Comparison of ENCODE assay signal across 24 cellular contexts in genomic region chr6:167995731-167996151, GRCh38. TPM values are rescaled to one million over a fixed set of nuclear protein-coding genes. Genes with fewer than 3 reads are reported as not detected.
A peak's percentile ranks its signal among the peaks of the same experiment; 100 is the strongest.
DNase-seq lines count a peak whose midpoint lies in the region; ATAC-seq and TF ChIP-seq lines count a peak whose summit lies in the region.
"Had no signal": no experiment of that assay in that cellular context is flagged by ENCODE, and none has a peak within 500 bp of the region (broad histone marks: within the 10 kb centered on the region; RNA-seq: fewer than 3 reads in every experiment).

No MANE protein-coding gene starts in this region.

- H3K27ac ChIP-seq in esophagus muscularis mucosa (replicated peaks in 1 of 4): no peak overlapping the region
- no peak overlapping the region for H3K27ac ChIP-seq in upper lobe of left lung
- H3K27ac ChIP-seq: SJSA1 had no signal

- peak overlapping the region; percentile 10 for H3K4me3 Mint-ChIP-seq in activated T-helper 17 cell treated with anti-CD3 and anti-CD28 coated beads, Interleukin-2, amount 50 U/mL, for 72 hours
- no peak overlapping the region for H3K4me3 Mint-ChIP-seq in nephron progenitor cell
- H3K4me3 Mint-ChIP-seq: B cell had no signal

- H3K27ac Mint-ChIP-seq in activated T-helper 17 cell treated with anti-CD3 and anti-CD28 coated beads, Interleukin-2, amount 50 U/mL, for 72 hours: no peak overlapping the region
- H3K27ac Mint-ChIP-seq in nephron progenitor cell: peak overlapping the region; percentile 80
- H3K27ac Mint-ChIP-seq: B cell had no signal

- no peaks in the 10 kb centered on the region for H3K9me3 Mint-ChIP-seq in activated T-helper 17 cell treated with anti-CD3 and anti-CD28 coated beads, Interleukin-2, amount 50 U/mL, for 72 hours
- H3K9me3 Mint-ChIP-seq in nephron progenitor cell: peaks cover 5% of the 10 kb centered on the region

- DNase-seq in esophagus muscularis mucosa (ENCODE audit: extremely low spot score) (peak; percentile 57), nephron progenitor cell (no peak), upper lobe of left lung (peak in 1 of 2 donors; percentile 67), SHP77 (lab: John Stamatoyannopoulos, UW) (no peak), omental fat pad (ENCODE audit: low spot score) (no peak)
- DNase-seq: Calu3; DND-41; MV-4-11; NCI-H1105; NCI-H1930; NCI-H446; NCI-H524 treated with DMSO at 0.1 percent for 48 hours; NCI-H82; NK-92 treated with Interleukin-12 subunit alpha and Interleukin-12 subunit beta, amount 100 ng/mL, for 24 hours; PC-3 had no signal

- TF ChIP-seq CTCF in esophagus muscularis mucosa (IDR thresholded peaks at IDR 0.05): no peak
- TF ChIP-seq CTCF in nephron progenitor cell (IDR thresholded peaks at IDR 0.05): no peak
- TF ChIP-seq CTCF in upper lobe of left lung (IDR thresholded peaks at IDR 0.05): no peak
- no peak for TF ChIP-seq CTCF in omental fat pad (IDR thresholded peaks at IDR 0.05)

- H3K36me3 ChIP-seq in esophagus muscularis mucosa (no peaks in the 10 kb centered on the region), upper lobe of left lung (no peaks in the 10 kb centered on the region)
- H3K36me3 ChIP-seq: SJSA1 had no signal

- TF ChIP-seq POLR2A in esophagus muscularis mucosa (IDR thresholded peaks at IDR 0.05; ENCODE audit: low read depth): no peak
- TF ChIP-seq POLR2A in upper lobe of left lung (IDR thresholded peaks at IDR 0.05): no peak

- H3K36me3 Mint-ChIP-seq in activated T-helper 17 cell treated with anti-CD3 and anti-CD28 coated beads, Interleukin-2, amount 50 U/mL, for 72 hours (ENCODE audit: low read depth): no peaks in the 10 kb centered on the region
- no peaks in the 10 kb centered on the region for H3K36me3 Mint-ChIP-seq in nephron progenitor cell (ENCODE audit: low read depth)

- no peak for ATAC-seq in activated T-helper 17 cell treated with anti-CD3 and anti-CD28 coated beads, Interleukin-2, amount 50 U/mL, for 72 hours (replicated peaks)
- ATAC-seq in upper lobe of left lung (ENCODE audit: low FRiP score in 2 of 2) (peak; percentile 14 to 38), esophagus mucosa (no peak), omental fat pad (ENCODE audit: low FRiP score) (no peak)
- ATAC-seq: K562, PC-3, Right ventricle myocardium inferior had no signal

- 97% methylated on average over 5 of the region's 22 CpGs for WGBS in esophagus muscularis mucosa
- 90 to 97% methylated on average over 22 of the region's 22 CpGs for WGBS in upper lobe of left lung, 2 donors

- H3K4me3 ChIP-seq in esophagus muscularis mucosa (no peak overlapping the region), upper lobe of left lung (no peak overlapping the region)
- H3K4me3 ChIP-seq: K562, SJSA1 had no signal

- H3K4me1 Mint-ChIP-seq in activated T-helper 17 cell treated with anti-CD3 and anti-CD28 coated beads, Interleukin-2, amount 50 U/mL, for 72 hours: no peaks in the 10 kb centered on the region
- H3K4me1 Mint-ChIP-seq in nephron progenitor cell: peaks cover 23% of the 10 kb centered on the region
- H3K4me1 Mint-ChIP-seq: B cell had no signal

- no peaks in the 10 kb centered on the region for H3K4me1 ChIP-seq in esophagus muscularis mucosa
- peaks cover 0 to 3% (median 0%) of the 10 kb centered on the region in 4 donors for H3K4me1 ChIP-seq in upper lobe of left lung
- H3K4me1 ChIP-seq: SJSA1 had no signal

- no peak for TF ChIP-seq EP300 in esophagus muscularis mucosa (IDR thresholded peaks at IDR 0.05)
- no peak for TF ChIP-seq EP300 in upper lobe of left lung (IDR thresholded peaks at IDR 0.05)

- H3K9me3 ChIP-seq in esophagus muscularis mucosa (no peaks in the 10 kb centered on the region), upper lobe of left lung (no peaks in the 10 kb centered on the region)
- H3K9me3 ChIP-seq: SJSA1 had no signal

- intact Hi-C loops in esophagus muscularis mucosa (cut with DNase I): no loop called here

- H3K27me3 ChIP-seq in esophagus muscularis mucosa (peaks cover 0 to 46% (median 7%) of the 10 kb centered on the region in 4 donors), upper lobe of left lung (no peaks in the 10 kb centered on the region)
- H3K27me3 ChIP-seq: SJSA1 had no signal

- H3K27me3 Mint-ChIP-seq in activated T-helper 17 cell treated with anti-CD3 and anti-CD28 coated beads, Interleukin-2, amount 50 U/mL, for 72 hours: no peaks in the 10 kb centered on the region
- peaks cover 15% of the 10 kb centered on the region for H3K27me3 Mint-ChIP-seq in nephron progenitor cell (ENCODE audit: low read depth, poor library complexity)

RNA-seq across cellular contexts. Expression of gene KIF25, which starts 1.7 kb away (rescaled TPM):
- 1 to 10 TPM in 1 of 2 donors, not detected in 1; 1.8 TPM for total RNA-seq in activated T-helper 17 cell treated with anti-CD3 and anti-CD28 coated beads, Interleukin-2, amount 50 U/mL, for 72 hours
- under 1 TPM in 1 of 4 donors, not detected in 3; 0.17 TPM for total RNA-seq in esophagus muscularis mucosa
- under 1 TPM in 3 of 6 donors, not detected in 3; 0.17 to 0.54 (median 0.30) TPM for total RNA-seq in upper lobe of left lung
- total RNA-seq in esophagus mucosa: not detected
- under 1 TPM in 2 of 4 donors, not detected in 2; 0.38 to 0.60 TPM for total RNA-seq in omental fat pad
- total RNA-seq: B cell, Calu3, HT1080, LHCN-M2, MCF 10A, PC-3, Right ventricle myocardium inferior, SJSA1 had no signal

Comparison
In these comparisons a context has a peak if more than half of its experiments do, and no peak if none do; other contexts are left out.
1. ATAC-seq: peak in upper lobe of left lung (2 of 2); none in activated T-helper 17 cell treated with anti-CD3 and anti-CD28 coated beads, Interleukin-2, amount 50 U/mL, for 72 hours (single experiment), esophagus mucosa (single experiment) and omental fat pad (single experiment).